ENCODE assay signal across 30 cellular contexts in the genomic region with DNA sequence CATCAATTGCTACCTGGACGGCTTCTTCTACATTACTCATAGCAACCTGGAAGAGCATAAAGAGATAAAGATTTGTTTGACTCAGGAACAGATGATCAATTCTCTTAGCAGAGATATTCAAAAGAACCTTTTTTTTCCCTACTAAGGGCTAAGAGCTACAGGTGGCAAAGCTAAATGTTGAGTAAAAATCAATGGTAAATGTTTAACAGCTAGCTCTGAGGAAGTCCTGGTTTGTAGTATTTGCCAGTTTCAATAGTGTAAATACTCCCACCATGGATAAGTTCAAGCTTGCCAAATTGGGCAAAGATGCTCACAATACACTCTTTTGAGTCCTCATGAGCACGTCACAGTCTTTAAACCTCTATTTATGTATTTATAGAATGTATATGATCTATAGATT.
"Had no signal": no experiment of that assay in that cellular context is flagged by ENCODE, and none has a peak within 500 bp of the region (broad histone marks: within the 10 kb centered on the region; RNA-seq: fewer than 3 reads in every experiment).

No MANE protein-coding gene starts in this region.

- H3K36me3 Mint-ChIP-seq: natural killer cell treated with Interleukin-12 subunit alpha and Interleukin-12 subunit beta and Interleukin-15 and Interleukin-18, amount 100 ng/mL, for 72 hours; stimulated activated memory B cell treated with anti-CD40 and anti-IgM and Interleukin-4, amounts not matched to agents 10 μg/mL and 1 μg/mL and 100 μg/mL, for 72 hours; type B pancreatic cell had no signal

- H3K9me3 ChIP-seq: neutrophil, pancreas, prostate gland, spleen, suprapubic skin, testis, tibial artery, transverse colon, upper lobe of right lung, uterus had no signal

- H3K27ac ChIP-seq: neutrophil, pancreas, prostate gland, skin epidermis, spleen, suprapubic skin, testis, tibial artery, transverse colon, upper lobe of right lung, uterus had no signal

- ATAC-seq: naive thymus-derived CD8-positive, alpha-beta T cell; natural killer cell treated with Interleukin-12 subunit alpha and Interleukin-12 subunit beta and Interleukin-15 and Interleukin-18, amount 100 ng/mL, for 72 hours; right cardiac atrium; sciatic nerve; stimulated activated memory B cell treated with anti-CD40 and anti-IgM and Interleukin-4, amounts not matched to agents 10 μg/mL and 1 μg/mL and 100 μg/mL, for 72 hours; stimulated activated naive CD8-positive, alpha-beta T cell treated with anti-CD3 and anti-CD28 coated beads, Interleukin-15, amount 100 ng/mL, for 72 hours; stimulated activated naive CD8-positive, alpha-beta T cell treated with anti-CD3 and anti-CD28 coated beads, Interleukin-15, Interleukin-2, amounts not matched to agents 100 U/mL and 50 U/mL, for 24 hours; upper lobe of right lung had no signal

- DNase-seq: naive thymus-derived CD8-positive, alpha-beta T cell; nephron progenitor cell; nucleus accumbens; pancreas; right cardiac atrium; spleen; stimulated activated CD4-positive, alpha-beta T cell treated with anti-CD3 and anti-CD28 coated beads, Interleukin-12 subunit alpha, Interleukin-12 subunit beta, amount 100 ng/mL, for 4 hours; stimulated activated CD4-positive, alpha-beta T cell treated with anti-CD3 and anti-CD28 coated beads, Interleukin-1b, Interleukin-23, amount 100 ng/mL, for 48 hours; stimulated activated CD4-positive, alpha-beta T cell treated with anti-CD3 and anti-CD28 coated beads, Interleukin-4, amount 100 ng/mL, for 1 hour; stimulated activated CD4-positive, alpha-beta T cell treated with anti-CD3 and anti-CD28 coated beads, Interleukin-4, amount 100 ng/mL, for 4 hours; stimulated activated CD8-positive, alpha-beta memory T cell treated with anti-CD3 and anti-CD28 coated beads, Interleukin-4, amount 100 ng/mL, for 48 hours; stimulated activated naive CD4-positive, alpha-beta T cell; stimulated activated naive CD8-positive, alpha-beta T cell treated with anti-CD3 and anti-CD28 coated beads, Interleukin-15, amount 100 ng/mL, for 72 hours; stimulated activated naive CD8-positive, alpha-beta T cell treated with anti-CD3 and anti-CD28 coated beads, Interleukin-15, Interleukin-2, amounts not matched to agents 100 U/mL and 50 U/mL, for 24 hours; substantia nigra; testis; tibial artery; transverse colon; upper lobe of right lung; uterus had no signal

- H3K27me3 Mint-ChIP-seq: stimulated activated naive CD8-positive, alpha-beta T cell treated with anti-CD3 and anti-CD28 coated beads, Interleukin-15, amount 100 ng/mL, for 72 hours; type B pancreatic cell had no signal

- H3K4me3 ChIP-seq: pancreas, prostate gland, skin epidermis, smooth muscle cell, spleen, suprapubic skin, testis, tibial artery, transverse colon, upper lobe of right lung, uterus had no signal

- H3K4me1 ChIP-seq: prostate gland, spleen, suprapubic skin, tibial artery, transverse colon, upper lobe of right lung, uterus had no signal

- H3K27me3 ChIP-seq: neutrophil, pancreas, spleen, suprapubic skin, testis, tibial artery, transverse colon, upper lobe of right lung, uterus had no signal

- H3K9me3 Mint-ChIP-seq: natural killer cell treated with Interleukin-12 subunit alpha and Interleukin-12 subunit beta and Interleukin-15 and Interleukin-18, amount 100 ng/mL, for 72 hours; stimulated activated memory B cell treated with anti-CD40 and anti-IgM and Interleukin-4, amounts not matched to agents 10 μg/mL and 1 μg/mL and 100 μg/mL, for 72 hours; stimulated activated naive CD8-positive, alpha-beta T cell treated with anti-CD3 and anti-CD28 coated beads, Interleukin-15, amount 100 ng/mL, for 72 hours; type B pancreatic cell had no signal

- H3K27ac Mint-ChIP-seq: naive thymus-derived CD8-positive, alpha-beta T cell; natural killer cell treated with Interleukin-12 subunit alpha and Interleukin-12 subunit beta and Interleukin-15 and Interleukin-18, amount 100 ng/mL, for 72 hours; nephron progenitor cell; stimulated activated memory B cell treated with anti-CD40 and anti-IgM and Interleukin-4, amounts not matched to agents 10 μg/mL and 1 μg/mL and 100 μg/mL, for 72 hours; stimulated activated naive CD8-positive, alpha-beta T cell treated with anti-CD3 and anti-CD28 coated beads, Interleukin-15, amount 100 ng/mL, for 72 hours; type B pancreatic cell had no signal

- H3K4me2 ChIP-seq: smooth muscle cell had no signal

- H3K36me3 ChIP-seq: neutrophil, pancreas, prostate gland, spleen, suprapubic skin, tibial artery, transverse colon, upper lobe of right lung, uterus had no signal

- H3K4me1 Mint-ChIP-seq: nephron progenitor cell, neural crest cell had no signal

- H3K4me3 Mint-ChIP-seq: naive thymus-derived CD8-positive, alpha-beta T cell; natural killer cell treated with Interleukin-12 subunit alpha and Interleukin-12 subunit beta and Interleukin-15 and Interleukin-18, amount 100 ng/mL, for 72 hours; nephron progenitor cell; neural crest cell; stimulated activated memory B cell treated with anti-CD40 and anti-IgM and Interleukin-4, amounts not matched to agents 10 μg/mL and 1 μg/mL and 100 μg/mL, for 72 hours; stimulated activated naive CD8-positive, alpha-beta T cell treated with anti-CD3 and anti-CD28 coated beads, Interleukin-15, amount 100 ng/mL, for 72 hours; type B pancreatic cell had no signal
